ENCODE assay signal across 9 cellular contexts in the genomic region with DNA sequence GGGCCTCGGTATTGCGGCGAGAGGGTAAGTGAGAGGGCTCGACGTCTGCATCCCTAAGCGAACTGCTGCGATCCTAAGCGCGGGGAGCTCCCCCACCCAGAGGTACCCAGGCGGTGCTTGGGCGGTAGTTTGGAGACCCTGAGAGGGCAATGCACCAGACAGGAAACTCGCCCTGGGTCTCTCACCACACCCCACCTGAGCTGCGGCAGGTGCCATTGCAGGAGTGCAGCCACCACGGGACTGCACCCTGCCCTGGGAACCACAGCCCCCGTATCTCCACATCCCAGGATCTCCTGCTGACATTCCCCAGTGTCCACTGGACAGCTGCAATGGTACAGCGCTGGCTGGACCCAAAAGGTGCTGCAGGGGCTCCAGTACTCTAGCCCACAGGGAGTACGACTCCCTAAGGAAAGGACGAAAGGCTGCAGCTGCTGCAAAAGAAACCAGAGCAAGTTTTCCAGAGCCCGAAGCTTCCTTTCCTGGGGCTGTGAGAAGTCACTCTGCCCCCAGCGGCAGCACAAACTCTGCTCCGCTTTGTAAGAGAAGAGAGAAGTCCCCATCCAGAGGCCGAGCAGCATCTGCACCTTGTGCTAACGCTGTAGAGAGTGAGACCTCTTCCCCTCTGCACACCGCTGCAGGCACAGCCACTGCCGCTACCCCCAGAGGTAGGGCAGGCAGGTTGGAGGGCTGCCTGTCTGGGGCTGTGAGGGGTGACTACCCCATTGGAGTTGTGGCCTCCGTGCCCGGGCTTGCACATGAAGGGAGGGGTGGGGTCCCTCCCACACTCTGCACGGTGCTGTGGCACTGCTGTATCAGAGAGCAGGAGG. TPM values are rescaled to one million over a fixed set of nuclear protein-coding genes. Genes with fewer than 3 reads are reported as not detected.
DNase-seq lines count a peak whose midpoint lies in the region; ATAC-seq and TF ChIP-seq lines count a peak whose summit lies in the region.
"Had no signal": no experiment of that assay in that cellular context is flagged by ENCODE, and none has a peak within 500 bp of the region (broad histone marks: within the 10 kb centered on the region; RNA-seq: fewer than 3 reads in every experiment).

No MANE protein-coding gene starts in this region.

- H3K9me2 ChIP-seq in neural cell (ENCODE audit: insufficient read depth, low read length): no peaks in the 10 kb centered on the region

- H4K20me1 ChIP-seq in neural cell (ENCODE audit: insufficient read depth): no peaks in the 10 kb centered on the region

- H3K9ac ChIP-seq in neural cell (ENCODE audit: low read length): no peak overlapping the region
- H3K9ac ChIP-seq: KMS-11 had no signal

- DNase-seq in AG20443 (ENCODE audit: low spot score): peak; percentile 81
- peak; percentile 26 for DNase-seq in NCI-H748 treated with DMSO at 0.1 percent for 48 hours (lab: John Stamatoyannopoulos, UW)
- peak; percentile 71 for DNase-seq in activated effector memory CD4-positive, alpha-beta T cell treated with anti-CD3 and anti-CD28 coated beads, Interleukin-2, amount 50 U/mL, for 16 hours
- peak; percentile 60 for DNase-seq in germinal center (ENCODE audit: low spot score)
- DNase-seq in upper lobe of left lung: peak; percentile 44 to 52

- WGBS in upper lobe of left lung, 2 donors: 1 to 6% methylated on average over 5 to 26 of the region's 28 CpGs

- TF ChIP-seq RAD21 in neural cell (conservative IDR thresholded peaks at IDR 0.05): no peak

- H3K9me3 ChIP-seq in neural cell (ENCODE audit: low read length) (no peaks in the 10 kb centered on the region), upper lobe of left lung (no peaks in the 10 kb centered on the region)

- peak; percentile 70 for ATAC-seq in GM18867 (IDR thresholded peaks at IDR 0.05; ENCODE audit: unreplicated experiment)
- ATAC-seq in HG03103 (IDR thresholded peaks at IDR 0.05; ENCODE audit: low read depth, unreplicated experiment): peak; percentile 78
- ATAC-seq in upper lobe of left lung (ENCODE audit: low FRiP score in 2 of 2): peak; percentile 71 to 82

- H3K79me2 ChIP-seq in neural cell (replicated peaks; ENCODE audit: insufficient read depth, low read length): no peaks in the 10 kb centered on the region

- TF ChIP-seq EP300 in neural cell (conservative IDR thresholded peaks at IDR 0.05; ENCODE audit: poor library complexity, severe bottlenecking) (no peak), upper lobe of left lung (IDR thresholded peaks at IDR 0.05) (no peak)

- H3K27ac ChIP-seq in neural cell (ENCODE audit: low read length) (no peak overlapping the region), upper lobe of left lung (no peak overlapping the region)
- H3K27ac ChIP-seq: KMS-11 had no signal

- no peak overlapping the region for H3K4me2 ChIP-seq in neural cell (ENCODE audit: low read length)
- H3K4me2 ChIP-seq: KMS-11 had no signal

- TF ChIP-seq CTCF in neural cell (IDR thresholded peaks at IDR 0.05; ENCODE audit: poor library complexity, severe bottlenecking) (peak; percentile 47), upper lobe of left lung (IDR thresholded peaks at IDR 0.05) (peak in 5 of 6 experiments; percentile 9 to 29 (median 26))

- H3K36me3 ChIP-seq in neural cell (ENCODE audit: insufficient read depth, low read length) (no peaks in the 10 kb centered on the region), upper lobe of left lung (no peaks in the 10 kb centered on the region)

- H3K27me3 ChIP-seq in neural cell (ENCODE audit: insufficient read depth, low read depth, low read length): peaks cover 15% of the 10 kb centered on the region
- no peaks in the 10 kb centered on the region for H3K27me3 ChIP-seq in upper lobe of left lung

- H3K4me3 ChIP-seq in neural cell (ENCODE audit: low read length) (peak overlapping the region; percentile 48), upper lobe of left lung (peak overlapping the region in 3 of 4 donors; percentile 34 to 53 (median 51))

- no peaks in the 10 kb centered on the region for H3F3A ChIP-seq in neural cell (ENCODE audit: insufficient read depth, low read length, poor library complexity, severe bottlenecking)

- H3K4me1 ChIP-seq in upper lobe of left lung: peaks cover 10 to 18% (median 13%) of the 10 kb centered on the region in 4 donors

- no peak for TF ChIP-seq POLR2A in upper lobe of left lung (IDR thresholded peaks at IDR 0.05)

- no peak overlapping the region for H2AFZ ChIP-seq in neural cell (ENCODE audit: low read depth, low read length)

TF ChIP-seq in neural cell, 6 proteins besides CTCF, POLR2A, EP300 and RAD21:
- TF ChIP-seq MXI1 (conservative IDR thresholded peaks at IDR 0.05; ENCODE audit: poor library complexity, severe bottlenecking) (no peak), TAF1 (IDR thresholded peaks at IDR 0.05; ENCODE audit: low read depth) (no peak)
TF ChIP-seq in neural cell: peak in this region for 0.

RNA-seq across cellular contexts. Expression of gene MON2, which starts 31.1 kb away (rescaled TPM):
- polyA plus RNA-seq in neural cell: 44.2 and 44.3 TPM in 2 replicates
- polyA minus RNA-seq in neural cell: 96.2 and 124 TPM in 2 replicates
- total RNA-seq in upper lobe of left lung: 100 to 1,000 TPM in 2 of 6 donors, 10 to 100 TPM in 4; 43.5 to 129 (median 64.2) TPM

Comparison
In these comparisons a context has a peak if more than half of its experiments do, and no peak if none do; other contexts are left out.
1. DNase-seq: peak in every context shown above with its lines; median percentile 81 in AG20443; 71 in activated effector memory CD4-positive, alpha-beta T cell treated with anti-CD3 and anti-CD28 coated beads, Interleukin-2, amount 50 U/mL, for 16 hours; 60 in germinal center; 48 in upper lobe of left lung; 26 in NCI-H748 treated with DMSO at 0.1 percent for 48 hours.